In genomic region chr10:49446031-49446430, GRCh38 we compare ENCODE assay signal across 21 cellular contexts. TPM values are rescaled to one million over a fixed set of nuclear protein-coding genes. Genes with fewer than 3 reads are reported as not detected.
DNase-seq lines count a peak whose midpoint lies in the region; ATAC-seq and TF ChIP-seq lines count a peak whose summit lies in the region.
"Had no signal": no experiment of that assay in that cellular context is flagged by ENCODE, and none has a peak within 500 bp of the region (broad histone marks: within the 10 kb centered on the region; RNA-seq: fewer than 3 reads in every experiment).

No MANE protein-coding gene starts in this region.

- DNase-seq in Daoy (ENCODE audit: low read depth) (peak; percentile 10), LHCN-M2 (ENCODE audit: low read depth) (peak; percentile 21), mammary epithelial cell (peak; percentile 47), immature natural killer cell (no peak), NOMO-1 (lab: John Stamatoyannopoulos, UW; ENCODE audit: unreplicated experiment in 2 of 2) (no peak), NCI-H510A (lab: John Stamatoyannopoulos, UW) (no peak)
- DNase-seq: activated CD4-positive, alpha-beta T cell treated with anti-CD3 and anti-CD28 coated beads, Interleukin-2, amount 50 U/mL, for 1 hour; activated naive CD8-positive, alpha-beta T cell treated with anti-CD3 and anti-CD28 coated beads, Interleukin-2, amount 10 ng/mL, durations not matched to agents 7 days and 5 days; activated T-cell treated with anti-CD3 and anti-CD28 coated beads, Interleukin-2, amount 50 U/mL, for 48 hours; central memory CD4-positive, alpha-beta T cell; effector CD8-positive, alpha-beta T cell; left ventricle myocardium superior; NCI-H1048; NCI-H2107; nucleus accumbens; T1000 had no signal

- no peaks in the 10 kb centered on the region for H3K36me3 ChIP-seq in mammary epithelial cell (ENCODE audit: insufficient read depth, low read length)
- H3K36me3 ChIP-seq: right atrium auricular region had no signal

- no peak overlapping the region for H3K4me3 Mint-ChIP-seq in immature natural killer cell
- H3K4me3 Mint-ChIP-seq: activated naive CD8-positive, alpha-beta T cell treated with anti-CD3 and anti-CD28 coated beads, Interleukin-2, amount 10 ng/mL, durations not matched to agents 7 days and 5 days had no signal

- CTCF ChIA-PET in mammary epithelial cell (lab: Charles Lee; ENCODE audit: low non-redundant PET): no interaction called here

- H3K79me2 ChIP-seq in mammary epithelial cell (ENCODE audit: insufficient read depth, low read length): no peaks in the 10 kb centered on the region

- no peak overlapping the region for H3K4me2 ChIP-seq in mammary epithelial cell (ENCODE audit: insufficient read depth, low read depth, low read length)

- H3K9me3 Mint-ChIP-seq in immature natural killer cell: peaks cover 4 to 21% (median 12%) of the 10 kb centered on the region in 6 donors

- H3K9me3 ChIP-seq in mammary epithelial cell (replicated peaks; ENCODE audit: insufficient read depth, low read length): peaks cover 5% of the 10 kb centered on the region

- 0% methylated on average over 1 of the region's 1 CpG for WGBS in mammary epithelial cell (ENCODE audit: low coverage, missing lambda C conversion rate)

- H3K27ac ChIP-seq in mammary epithelial cell (ENCODE audit: insufficient read depth, low read depth, low read length): no peak overlapping the region
- H3K27ac ChIP-seq: right atrium auricular region had no signal

- dilution Hi-C loops in mammary epithelial cell (cut with HindIII; ENCODE audit: low sequenced_read_pairs): no loop called here

- no peak overlapping the region for H3K9ac ChIP-seq in mammary epithelial cell (ENCODE audit: insufficient read depth, low read length)

- no peak for ATAC-seq in HG02759 (IDR thresholded peaks at IDR 0.05; ENCODE audit: unreplicated experiment)
- ATAC-seq in HG03159 (IDR thresholded peaks at IDR 0.05; ENCODE audit: unreplicated experiment): no peak
- ATAC-seq: left ventricle myocardium superior had no signal

- TF ChIP-seq CTCF in mammary epithelial cell (conservative IDR thresholded peaks at IDR 0.05 in 1 of 2, IDR thresholded peaks at IDR 0.05 in 1 of 2; ENCODE audit: extremely low read depth in 1 of 2, insufficient read depth in 1 of 2, low read depth in 1 of 2, low read length in 2 of 2): no peak

- H3K27me3 ChIP-seq in mammary epithelial cell (ENCODE audit: insufficient read depth, low read length): no peaks in the 10 kb centered on the region
- H3K27me3 ChIP-seq: right atrium auricular region had no signal

- H3K27me3 Mint-ChIP-seq in immature natural killer cell (ENCODE audit: low read depth in 3 of 3): peaks cover 0 to 3% (median 3%) of the 10 kb centered on the region in 3 donors
- H3K27me3 Mint-ChIP-seq: activated naive CD8-positive, alpha-beta T cell treated with anti-CD3 and anti-CD28 coated beads, Interleukin-2, amount 10 ng/mL, durations not matched to agents 7 days and 5 days had no signal

- H3K4me3 ChIP-seq in mammary epithelial cell (replicated peaks in 1 of 3; ENCODE audit: insufficient read depth in 1 of 3, low read depth in 2 of 3, low read length in 3 of 3): no peak overlapping the region
- H3K4me3 ChIP-seq: right atrium auricular region had no signal

- in situ Hi-C loops in mammary epithelial cell (cut with MboI; ENCODE audit: low sequenced_read_pairs in 2 of 2): no loop called here

- intact Hi-C loops in mammary epithelial cell (cut with micrococcal nuclease): loop anchor here (5.0 kb wide), 1 partner anchor 39 kb away; no protein-coding TSS in a partner anchor

- H2AFZ ChIP-seq in mammary epithelial cell (ENCODE audit: low read depth, low read length): no peak overlapping the region

- H4K20me1 ChIP-seq in mammary epithelial cell (ENCODE audit: insufficient read depth, low read length): no peaks in the 10 kb centered on the region

- BruUV-seq in mammary epithelial cell (replicated peaks; lab: Mats Ljungman, UMichigan): no TSS peak

- H3K4me1 ChIP-seq in mammary epithelial cell (ENCODE audit: insufficient read depth, low read length): no peaks in the 10 kb centered on the region
- H3K4me1 ChIP-seq: right atrium auricular region had no signal

- H3K36me3 Mint-ChIP-seq in immature natural killer cell: no peaks in the 10 kb centered on the region

- peak overlapping the region in 5 of 6 donors; percentile 7 to 36 (median 28) for H3K27ac Mint-ChIP-seq in immature natural killer cell
- H3K27ac Mint-ChIP-seq: activated naive CD8-positive, alpha-beta T cell treated with anti-CD3 and anti-CD28 coated beads, Interleukin-2, amount 10 ng/mL, durations not matched to agents 7 days and 5 days had no signal

- peaks cover 22 to 32% of the 10 kb centered on the region in 2 donors for H3K4me1 Mint-ChIP-seq in immature natural killer cell

RNA-seq across cellular contexts. Expression of gene DRGX, which starts 50.1 kb away (rescaled TPM):
- not detected in 2 replicates for total RNA-seq in Daoy (2014; rRNA removed; shearing (Covaris generic))
- total RNA-seq in LHCN-M2 (2014; rRNA removed) (not detected in 2 replicates), mammary epithelial cell (not detected)
- polyA plus RNA-seq in LHCN-M2 (2012): 0.07 TPM
- polyA plus RNA-seq in mammary epithelial cell (not detected), immature natural killer cell (not detected)
- not detected for polyA minus RNA-seq in mammary epithelial cell
- total RNA-seq: activated naive CD8-positive, alpha-beta T cell treated with anti-CD3 and anti-CD28 coated beads, Interleukin-2, amount 10 ng/mL, durations not matched to agents 7 days and 5 days; frontal cortex; left ventricle myocardium superior; right atrium auricular region; subcutaneous adipose tissue had no signal

Comparison
In these comparisons a context has a peak if more than half of its experiments do, and no peak if none do; other contexts are left out.
1. DNase-seq: peak in Daoy (single experiment), LHCN-M2 (single experiment) and mammary epithelial cell (single experiment); none in immature natural killer cell (0 of 3), NOMO-1 (0 of 2) and NCI-H510A (single experiment).